6 cellular contexts compared by ENCODE assay signal in the genomic region with DNA sequence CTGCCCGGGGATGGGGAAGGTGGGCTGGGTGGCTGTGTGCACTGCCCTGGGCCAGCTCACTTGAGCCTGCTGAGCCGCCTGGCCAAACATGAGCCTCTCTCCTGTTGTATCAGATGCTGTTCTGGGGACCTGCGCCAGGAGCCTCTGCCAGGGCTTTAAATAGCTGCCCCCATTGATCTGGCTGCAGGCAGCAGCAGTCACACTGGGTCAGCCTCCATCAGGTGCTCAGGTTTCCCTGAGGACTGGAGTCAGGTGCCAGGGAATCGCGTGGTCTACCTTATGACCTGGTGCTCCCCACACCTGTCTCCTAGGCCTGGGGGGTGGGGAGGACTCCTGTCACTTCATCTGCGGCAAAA. TPM values are rescaled to one million over a fixed set of nuclear protein-coding genes. Genes with fewer than 3 reads are reported as not detected.
A peak's percentile ranks its signal among the peaks of the same experiment; 100 is the strongest.
DNase-seq lines count a peak whose midpoint lies in the region; ATAC-seq and TF ChIP-seq lines count a peak whose summit lies in the region.

No MANE protein-coding gene starts in this region.

- ATAC-seq in PC-3 (peak; percentile 5; the same call in 1 of the 2 replicates), GM21447 (IDR thresholded peaks at IDR 0.05; ENCODE audit: unreplicated experiment) (no peak)

- H3K79me2 ChIP-seq in PC-3 (ENCODE audit: low read length) = no peaks in the 10 kb centered on the region
- H3K79me2 ChIP-seq in hepatocyte = no peaks in the 10 kb centered on the region

- no peak overlapping the region for H3K4me3 ChIP-seq in CD4-positive, alpha-beta memory T cell (ENCODE audit: low read length in 2 of 2)
- H3K4me3 ChIP-seq in PC-3 (ENCODE audit: low read length) (peak overlapping the region; percentile 67; the same call in 1 of the 2 replicates), hepatocyte (peak overlapping the region; percentile 31), uterus (peak overlapping the region in 1 of 2 donors; percentile 73)

- intact Hi-C loops in CD4-positive, alpha-beta memory T cell (cut with micrococcal nuclease) = loop anchor here (2.0 to 10.0 kb wide), 3 partner anchors 21 to 435 kb away; partner anchors contain the start of genes ADGRB2, TMEM39B and TXLNA
- intact Hi-C loops in PC-3 (cut with micrococcal nuclease) (loop anchor here (2.0 kb wide), 1 partner anchor 19 kb away; no protein-coding TSS in a partner anchor), uterus (cut with DNase I; ENCODE audit: low total_unique reads) (no loop called here)

- no peaks in the 10 kb centered on the region for H3K9me3 ChIP-seq in CD4-positive, alpha-beta memory T cell (ENCODE audit: control insufficient read depth in 1 of 2, low read length in 2 of 2)
- H3K9me3 ChIP-seq in PC-3 (ENCODE audit: low read length) (no peaks in the 10 kb centered on the region), hepatocyte (ENCODE audit: low read depth) (no peaks in the 10 kb centered on the region), uterus (no peaks in the 10 kb centered on the region)

- no peaks in the 10 kb centered on the region for H3K27me3 Mint-ChIP-seq in CD4-positive, alpha-beta memory T cell

- no peaks in the 10 kb centered on the region for H3F3A ChIP-seq in PC-3 (ENCODE audit: low read length, unreplicated experiment)

- H3K9ac ChIP-seq in PC-3 (ENCODE audit: low read length) = no peak overlapping the region

- peaks cover 7 to 25% of the 10 kb centered on the region in 2 donors for H3K36me3 Mint-ChIP-seq in CD4-positive, alpha-beta memory T cell

- H3K36me3 ChIP-seq in CD4-positive, alpha-beta memory T cell (ENCODE audit: insufficient read depth, low read length) = peaks cover 9% of the 10 kb centered on the region
- peaks cover 24% of the 10 kb centered on the region; the same call in 1 of the 2 replicates for H3K36me3 ChIP-seq in PC-3 (ENCODE audit: low read depth, low read length)
- no peaks in the 10 kb centered on the region for H3K36me3 ChIP-seq in hepatocyte (replicated peaks; ENCODE audit: insufficient read depth, low read depth)
- H3K36me3 ChIP-seq in uterus = no peaks in the 10 kb centered on the region

- TF ChIP-seq POLR2A in uterus (IDR thresholded peaks at IDR 0.05) = no peak

- no peaks in the 10 kb centered on the region for H3K27me3 ChIP-seq in CD4-positive, alpha-beta memory T cell (ENCODE audit: insufficient read depth, low read length)
- H3K27me3 ChIP-seq in PC-3 (ENCODE audit: low read length) = no peaks in the 10 kb centered on the region
- H3K27me3 ChIP-seq in hepatocyte = no peaks in the 10 kb centered on the region
- H3K27me3 ChIP-seq in uterus = no peaks in the 10 kb centered on the region

- no peaks in the 10 kb centered on the region for H3K9me2 ChIP-seq in PC-3 (replicated peaks; ENCODE audit: low read length)
- no peaks in the 10 kb centered on the region for H3K9me2 ChIP-seq in hepatocyte (replicated peaks; ENCODE audit: insufficient read depth)

- CTCF ChIA-PET in CD4-positive, alpha-beta memory T cell (lab: Charles Lee; ENCODE audit: partially characterized antibody) = interaction anchor here (1.5 to 4.4 kb wide), 4 partner anchors 17 to 90 kb away, joined by 3 to 31 read pairs (median 6); no protein-coding TSS in a partner anchor
- CTCF ChIA-PET in PC-3 (lab: Charles Lee) = interaction anchor here (1.0 kb wide), 1 partner anchor 46 kb away, joined by 3 read pairs; no protein-coding TSS in a partner anchor

- POLR2A ChIA-PET in CD4-positive, alpha-beta memory T cell (lab: Charles Lee; ENCODE audit: partially characterized antibody) = interaction anchor here (0.7 to 7.5 kb wide), 16 partner anchors 11 to 173 kb away, joined by 3 to 58 read pairs (median 4); partner anchors contain the start of genes HDAC1, KPNA6, LCK and MARCKSL1
- POLR2A ChIA-PET in PC-3 (lab: Charles Lee; ENCODE audit: unreplicated experiment) = no interaction called here

- no peak overlapping the region for H2AFZ ChIP-seq in PC-3 (ENCODE audit: low read length)
- H2AFZ ChIP-seq in hepatocyte = no peak overlapping the region

- 45% methylated on average over 6 of the region's 6 CpGs for WGBS in hepatocyte (ENCODE audit: low lambda C conversion rate, missing lambda C conversion rate)

- H3K27ac Mint-ChIP-seq in CD4-positive, alpha-beta memory T cell = peak overlapping the region; percentile 85 to 97 (median 90)

- no peaks in the 10 kb centered on the region for H3K9me3 Mint-ChIP-seq in CD4-positive, alpha-beta memory T cell

- H3K4me2 ChIP-seq in PC-3 (ENCODE audit: low read length) (peak overlapping the region; percentile 85), hepatocyte (peak overlapping the region; percentile 97)

- H3K4me3 Mint-ChIP-seq in CD4-positive, alpha-beta memory T cell = peak overlapping the region in 7 of 8 donors; percentile 31 to 95 (median 89)

- H3K4me1 ChIP-seq in CD4-positive, alpha-beta memory T cell (ENCODE audit: insufficient read depth, low read length) = peaks cover 60% of the 10 kb centered on the region
- peaks cover 20% of the 10 kb centered on the region for H3K4me1 ChIP-seq in PC-3 (ENCODE audit: insufficient read depth, low read length)
- H3K4me1 ChIP-seq in hepatocyte (ENCODE audit: insufficient read depth) = no peaks in the 10 kb centered on the region
- peaks cover 0 to 14% of the 10 kb centered on the region in 2 donors for H3K4me1 ChIP-seq in uterus

- peaks cover 42 to 81% (median 58%) of the 10 kb centered on the region in 4 donors for H3K4me1 Mint-ChIP-seq in CD4-positive, alpha-beta memory T cell

- H4K20me1 ChIP-seq in PC-3 (ENCODE audit: low read length) (no peaks in the 10 kb centered on the region), hepatocyte (ENCODE audit: insufficient read depth, poor library complexity, severe bottlenecking) (no peaks in the 10 kb centered on the region)

- TF ChIP-seq CTCF in PC-3 (conservative IDR thresholded peaks at IDR 0.05; ENCODE audit: low read depth, low read length) (no peak), hepatocyte (IDR thresholded peaks at IDR 0.05; ENCODE audit: poor library complexity) (no peak), uterus (IDR thresholded peaks at IDR 0.05) (no peak)

- no TSS peak for BruUV-seq in PC-3 (replicated peaks; lab: Mats Ljungman, UMichigan)

- peak overlapping the region; percentile 84 for H3K27ac ChIP-seq in CD4-positive, alpha-beta memory T cell (ENCODE audit: low read depth, low read length)
- H3K27ac ChIP-seq in PC-3 (ENCODE audit: low read length) (no peak overlapping the region), hepatocyte (peak overlapping the region; percentile 82), uterus (peak overlapping the region; percentile 81 to 90)

- no peak for DNase-seq in CD4-positive, alpha-beta memory T cell
- no peak for DNase-seq in PC-3
- no peak for DNase-seq in hepatocyte (ENCODE audit: low spot score)
- DNase-seq in uterus = peak; percentile 45 to 51
- DNase-seq in activated effector memory CD4-positive, alpha-beta T cell treated with anti-CD3 and anti-CD28 coated beads, Interleukin-2, amount 50 U/mL, for 16 hours = no peak

RNA-seq across cellular contexts. Expression of gene CCDC28B, which starts 0.7 kb away (rescaled TPM):
- 1 to 10 TPM; 4.2 to 5.1 TPM for total RNA-seq in CD4-positive, alpha-beta memory T cell
- polyA plus RNA-seq in CD4-positive, alpha-beta memory T cell = 1 to 10 TPM; 8.5 to 8.6 TPM
- total RNA-seq in PC-3 (2014; rRNA removed) (4.7 and 5.5 TPM in 2 replicates), hepatocyte (12.9 and 15.8 TPM in 2 replicates), uterus (10 to 100 TPM in 1 of 4 donors, 1 to 10 TPM in 2, not detected in 1; 3.5 to 21.5 (median 7.4) TPM)
- 28.5 and 29.5 TPM in 2 replicates for polyA plus RNA-seq in hepatocyte

RNA-seq across cellular contexts. Expression of gene IQCC, which starts 5.8 kb away (rescaled TPM):
- total RNA-seq in CD4-positive, alpha-beta memory T cell = 1 to 10 TPM; 2.7 TPM
- polyA plus RNA-seq in CD4-positive, alpha-beta memory T cell = 1 to 10 TPM in 1 of 2 donors, not detected in 1; 2.3 TPM
- 8.5 and 11.8 TPM in 2 replicates for total RNA-seq in PC-3 (2014; rRNA removed)
- total RNA-seq in hepatocyte = 1.5 and 1.9 TPM in 2 replicates
- 1.5 and 3.4 TPM in 2 replicates for polyA plus RNA-seq in hepatocyte
- 1 to 10 TPM in 3 of 4 donors, under 1 TPM in 1; 0.51 to 6.8 (median 4.3) TPM for total RNA-seq in uterus

RNA-seq across cellular contexts. Expression of gene DCDC2B, which starts 9.2 kb away (rescaled TPM):
- not detected for total RNA-seq in CD4-positive, alpha-beta memory T cell
- polyA plus RNA-seq in CD4-positive, alpha-beta memory T cell = not detected
- not detected in 2 replicates for total RNA-seq in PC-3 (2014; rRNA removed)
- not detected in 2 replicates for total RNA-seq in hepatocyte
- 0.17 and 0.96 TPM in 2 replicates for polyA plus RNA-seq in hepatocyte
- total RNA-seq in uterus = under 1 TPM in 2 of 4 donors, not detected in 2; 0.26 to 0.62 TPM

RNA-seq across cellular contexts. Expression of gene TXLNA, which starts 20.2 kb away (rescaled TPM):
- total RNA-seq in CD4-positive, alpha-beta memory T cell = 10 to 100 TPM; 42.6 to 43.4 TPM
- 10 to 100 TPM; 21.8 to 32.4 TPM for polyA plus RNA-seq in CD4-positive, alpha-beta memory T cell
- total RNA-seq in PC-3 (2014; rRNA removed) (64.2 and 79.0 TPM in 2 replicates), hepatocyte (50.5 and 52.7 TPM in 2 replicates), uterus (10 to 100 TPM; 14.1 to 60.1 (median 40.4) TPM)
- 37.1 and 41.2 TPM in 2 replicates for polyA plus RNA-seq in hepatocyte

RNA-seq across cellular contexts. Expression of gene TMEM234, which starts 22.5 kb away (rescaled TPM):
- 10 to 100 TPM; 27.1 to 30.7 TPM for total RNA-seq in CD4-positive, alpha-beta memory T cell
- polyA plus RNA-seq in CD4-positive, alpha-beta memory T cell = 1 to 10 TPM; 5.1 to 6.1 TPM
- total RNA-seq in PC-3 (2014; rRNA removed) (4.2 and 7.7 TPM in 2 replicates), hepatocyte (11.9 and 14.8 TPM in 2 replicates), uterus (10 to 100 TPM in 3 of 4 donors, under 1 TPM in 1; 0.59 to 40.8 (median 13.5) TPM)
- polyA plus RNA-seq in hepatocyte = 27.4 and 38.6 TPM in 2 replicates

Comparison
In these comparisons a context has a peak if more than half of its experiments do, and no peak if none do; other contexts are left out.
1. DNase-seq: peak in uterus (2 of 2); none in CD4-positive, alpha-beta memory T cell (0 of 5), PC-3 (single experiment), hepatocyte (single experiment) and activated effector memory CD4-positive, alpha-beta T cell treated with anti-CD3 and anti-CD28 coated beads, Interleukin-2, amount 50 U/mL, for 16 hours (single experiment).
2. H3K4me3 ChIP-seq: peak in PC-3 (single experiment) and hepatocyte (single experiment); none in CD4-positive, alpha-beta memory T cell (0 of 2).